ENCODE assay signal across 26 cellular contexts in genomic region chr3:182117583-182117982, GRCh38.
A peak's percentile ranks its signal among the peaks of the same experiment; 100 is the strongest.
DNase-seq lines count a peak whose midpoint lies in the region; ATAC-seq and TF ChIP-seq lines count a peak whose summit lies in the region.
"Had no signal": no experiment of that assay in that cellular context is flagged by ENCODE, and none has a peak within 500 bp of the region (broad histone marks: within the 10 kb centered on the region; RNA-seq: fewer than 3 reads in every experiment).

No MANE protein-coding gene starts in this region.

- H3F3A ChIP-seq in neural cell (ENCODE audit: insufficient read depth, low read length, poor library complexity, severe bottlenecking) = no peaks in the 10 kb centered on the region

- no peaks in the 10 kb centered on the region for H3K9me2 ChIP-seq in neural cell (ENCODE audit: insufficient read depth, low read length)

- DNase-seq in NCI-H2107 (lab: John Stamatoyannopoulos, UW) = peak; percentile 19
- DNase-seq in NCI-H748 treated with DMSO at 0.1 percent for 48 hours (lab: John Stamatoyannopoulos, UW) = peak; percentile 15
- DNase-seq in NAMALWA (ENCODE audit: low spot score) = no peak
- DNase-seq in activated CD8-positive, alpha-beta memory T cell treated with anti-CD3 and anti-CD28 coated beads for 24 hours = no peak
- DNase-seq: activated CD4-positive, alpha-beta T cell treated with anti-CD3 and anti-CD28 coated beads for 36 hours; activated CD8-positive, alpha-beta T cell treated with anti-CD3 and anti-CD28 coated beads for 36 hours; activated naive CD4-positive, alpha-beta T cell treated with anti-CD3 and anti-CD28 coated beads, Interleukin-2, amount 10 ng/mL, durations not matched to agents 7 days and 5 days; colonic mucosa; effector CD4-positive, alpha-beta T cell; hippocampal formation; IMR-90; lower lobe of right lung; naive thymus-derived CD8-positive, alpha-beta T cell; NCI-H187 treated with DMSO at 0.1 percent for 48 hours; NCI-H524; stimulated activated CD4-positive, alpha-beta T cell treated with anti-CD3 and anti-CD28 coated beads, Interleukin-15, amount 100 ng/mL, for 24 hours; T-helper 9 cell; transverse colon had no signal

- TF ChIP-seq RAD21 in neural cell (conservative IDR thresholded peaks at IDR 0.05) = no peak

- H2AFZ ChIP-seq in neural cell (ENCODE audit: low read depth, low read length) = no peak overlapping the region
- H2AFZ ChIP-seq: PC-9 had no signal

- no peaks in the 10 kb centered on the region for H3K79me2 ChIP-seq in neural cell (replicated peaks; ENCODE audit: insufficient read depth, low read length)

- ATAC-seq in GM19397 (IDR thresholded peaks at IDR 0.05; ENCODE audit: unreplicated experiment) = no peak
- ATAC-seq: activated CD4-positive, alpha-beta T cell treated with anti-CD3 and anti-CD28 coated beads for 36 hours; activated CD8-positive, alpha-beta T cell treated with anti-CD3 and anti-CD28 coated beads for 36 hours; activated T-helper 17 cell treated with anti-CD3 and anti-CD28 coated beads, Interleukin-2, amount 50 U/mL, for 72 hours; lower lobe of right lung; naive thymus-derived CD8-positive, alpha-beta T cell; stimulated activated effector memory CD8-positive, alpha-beta T cell treated with anti-CD3 and anti-CD28 coated beads, Interleukin-12 subunit alpha, Interleukin-12 subunit beta, amount 100 ng/mL, for 72 hours had no signal

- TF ChIP-seq CTCF in HEK293 (tag by site-specific recombination; IDR thresholded peaks at IDR 0.05) = no peak
- no peak for TF ChIP-seq CTCF in neural cell (IDR thresholded peaks at IDR 0.05; ENCODE audit: poor library complexity, severe bottlenecking)

- H3K4me2 ChIP-seq in neural cell (ENCODE audit: low read length) = no peak overlapping the region
- H3K4me2 ChIP-seq: BLaER1 treated with 17β-estradiol and CSF1 and Interleukin-3, amounts not matched to agents 10 nM and 100 nM; PC-9 had no signal

- H3K27ac ChIP-seq in HEK293 (ENCODE audit: extremely low read depth, low read depth, low read length) (no peak overlapping the region), neural cell (ENCODE audit: low read length) (no peak overlapping the region)
- H3K27ac ChIP-seq: BLaER1 treated with 17β-estradiol and CSF1 and Interleukin-3, amounts not matched to agents 10 nM and 100 nM; colonic mucosa; lower lobe of right lung; PC-9; transverse colon; VCaP had no signal

- no peak overlapping the region for H3K4me3 ChIP-seq in HEK293 (ENCODE audit: low read depth, low read length)
- H3K4me3 ChIP-seq in neural cell (ENCODE audit: low read length) = no peak overlapping the region
- H3K4me3 ChIP-seq: BLaER1 treated with 17β-estradiol and CSF1 and Interleukin-3, amounts not matched to agents 10 nM and 100 nM; colonic mucosa; lower lobe of right lung; PC-9; transverse colon had no signal

- H3K27me3 ChIP-seq in neural cell (ENCODE audit: insufficient read depth, low read depth, low read length) = no peaks in the 10 kb centered on the region
- H3K27me3 ChIP-seq: BLaER1 treated with 17β-estradiol and CSF1 and Interleukin-3, amounts not matched to agents 10 nM and 100 nM; colonic mucosa; transverse colon had no signal

- no peak for TF ChIP-seq EP300 in neural cell (conservative IDR thresholded peaks at IDR 0.05; ENCODE audit: poor library complexity, severe bottlenecking)

- no peak overlapping the region for H3K9ac ChIP-seq in neural cell (ENCODE audit: low read length)
- H3K9ac ChIP-seq: BLaER1 treated with 17β-estradiol and CSF1 and Interleukin-3, amounts not matched to agents 10 nM and 100 nM had no signal

- H3K4me1 ChIP-seq in HEK293 (ENCODE audit: control insufficient read depth, insufficient read depth, low read length) = no peaks in the 10 kb centered on the region
- H3K4me1 ChIP-seq: BLaER1 treated with 17β-estradiol and CSF1 and Interleukin-3, amounts not matched to agents 10 nM and 100 nM; colonic mucosa; lower lobe of right lung; transverse colon had no signal

- no peaks in the 10 kb centered on the region for H3K9me3 ChIP-seq in HEK293 (ENCODE audit: control insufficient read depth, insufficient read depth, low read depth, low read length)
- H3K9me3 ChIP-seq in neural cell (ENCODE audit: low read length) = no peaks in the 10 kb centered on the region
- H3K9me3 ChIP-seq: BLaER1 treated with 17β-estradiol and CSF1 and Interleukin-3, amounts not matched to agents 10 nM and 100 nM; colonic mucosa; lower lobe of right lung; transverse colon had no signal

- POLR2A ChIA-PET in HEK293 (lab: Yijun Ruan, JAX) = no interaction called here

- CTCF ChIA-PET in HEK293 (lab: Yijun Ruan, JAX) = no interaction called here

- no peaks in the 10 kb centered on the region for H3K36me3 ChIP-seq in HEK293 (ENCODE audit: control insufficient read depth in 2 of 2, insufficient read depth in 1 of 2, low read length in 2 of 2)
- H3K36me3 ChIP-seq in neural cell (ENCODE audit: insufficient read depth, low read length) = no peaks in the 10 kb centered on the region
- H3K36me3 ChIP-seq: BLaER1 treated with 17β-estradiol and CSF1 and Interleukin-3, amounts not matched to agents 10 nM and 100 nM; colonic mucosa; lower lobe of right lung; transverse colon had no signal

- no peaks in the 10 kb centered on the region for H4K20me1 ChIP-seq in neural cell (ENCODE audit: insufficient read depth)
- H4K20me1 ChIP-seq: BLaER1 treated with 17β-estradiol and CSF1 and Interleukin-3, amounts not matched to agents 10 nM and 100 nM had no signal

TF ChIP-seq in HEK293, 187 proteins besides CTCF, POLR2A, EP300 and RAD21:
- 0 out of 2 replicates have a peak, but pooled peaks have one; percentile 22 for TF ChIP-seq GLIS1 (tag by site-specific recombination; IDR thresholded peaks at IDR 0.05)
- TF ChIP-seq YY1 (tag by site-specific recombination; IDR thresholded peaks at IDR 0.05) = no peak
- no peak for TF ChIP-seq HOXC10 (CRISPR knock-in tag; IDR thresholded peaks at IDR 0.05)
- TF ChIP-seq ZNF777 (tag by site-specific recombination; IDR thresholded peaks at IDR 0.05; ENCODE audit: borderline replicate concordance) = no peak
- no peak for TF ChIP-seq ZNF341 (tag by site-specific recombination; IDR thresholded peaks at IDR 0.05; ENCODE audit: low read depth)

TF ChIP-seq in neural cell, 6 proteins besides CTCF, POLR2A, EP300 and RAD21:
- TF ChIP-seq POLR2AphosphoS5 (IDR thresholded peaks at IDR 0.05) = peak; percentile 8
- no peak for TF ChIP-seq EZH2 (IDR thresholded peaks at IDR 0.05; ENCODE audit: borderline replicate concordance, insufficient read depth, low read length, poor library complexity, severe bottlenecking)

Comparison
In these comparisons a context has a peak if more than half of its experiments do, and no peak if none do; other contexts are left out.
1. DNase-seq: peak in NCI-H2107 (single experiment) and NCI-H748 treated with DMSO at 0.1 percent for 48 hours (single experiment); none in NAMALWA (single experiment) and activated CD8-positive, alpha-beta memory T cell treated with anti-CD3 and anti-CD28 coated beads for 24 hours (single experiment).